Comparison of ENCODE assay signal across 11 cellular contexts in genomic region chr14:101235872-101236221, GRCh38.
DNase-seq lines count a peak whose midpoint lies in the region; ATAC-seq and TF ChIP-seq lines count a peak whose summit lies in the region.
"Had no signal": no experiment of that assay in that cellular context is flagged by ENCODE, and none has a peak within 500 bp of the region (broad histone marks: within the 10 kb centered on the region; RNA-seq: fewer than 3 reads in every experiment).

No MANE protein-coding gene starts in this region.

- TF ChIP-seq CTCF in endodermal cell (conservative IDR thresholded peaks at IDR 0.05) (no peak), nephron (IDR thresholded peaks at IDR 0.05; ENCODE audit: unreplicated experiment in 3 of 3) (no peak)

- H3K27me3 ChIP-seq in H7 (ENCODE audit: control insufficient read depth, insufficient read depth, low read length), result no peaks in the 10 kb centered on the region
- H3K27me3 ChIP-seq in endodermal cell (ENCODE audit: control insufficient read depth, insufficient read depth, low read length, poor library complexity, severe bottlenecking), result no peaks in the 10 kb centered on the region

- no peaks in the 10 kb centered on the region for H3K9me3 ChIP-seq in endodermal cell (ENCODE audit: control insufficient read depth, low read length)

- no peak overlapping the region for H3K27ac Mint-ChIP-seq in endodermal cell
- H3K27ac Mint-ChIP-seq in nephron, result peak overlapping the region in 2 of 3 experiments; percentile 54 to 74
- H3K27ac Mint-ChIP-seq: CD4-positive, CD25-positive, alpha-beta regulatory T cell had no signal

- no peak overlapping the region for H3K27ac ChIP-seq in endodermal cell (ENCODE audit: low read depth, low read length)
- H3K27ac ChIP-seq: BLaER1 treated with 17β-estradiol and CSF1 and Interleukin-3, amounts not matched to agents 10 nM and 100 nM had no signal

- H3K27me3 Mint-ChIP-seq in endodermal cell (ENCODE audit: insufficient read depth) (no peaks in the 10 kb centered on the region), nephron (ENCODE audit: low read depth) (peaks cover 9% of the 10 kb centered on the region)

- H3K36me3 Mint-ChIP-seq in endodermal cell (ENCODE audit: low read depth), result no peaks in the 10 kb centered on the region
- H3K36me3 Mint-ChIP-seq in nephron (ENCODE audit: low read depth), result no peaks in the 10 kb centered on the region
- H3K36me3 Mint-ChIP-seq: CD4-positive, CD25-positive, alpha-beta regulatory T cell had no signal

- H3K4me3 ChIP-seq in H7 (ENCODE audit: insufficient read depth, low read depth, low read length) (no peak overlapping the region), endodermal cell (ENCODE audit: low read length) (no peak overlapping the region)
- H3K4me3 ChIP-seq: BLaER1 treated with 17β-estradiol and CSF1 and Interleukin-3, amounts not matched to agents 10 nM and 100 nM had no signal

- H3K9ac ChIP-seq in endodermal cell (ENCODE audit: extremely low read depth, low read length, poor library complexity, severe bottlenecking), result no peak overlapping the region
- H3K9ac ChIP-seq: BLaER1 treated with 17β-estradiol and CSF1 and Interleukin-3, amounts not matched to agents 10 nM and 100 nM had no signal

- H3K4me1 Mint-ChIP-seq in endodermal cell (peaks cover 28% of the 10 kb centered on the region), nephron (peaks cover 37% of the 10 kb centered on the region)
- H3K4me1 Mint-ChIP-seq: CD4-positive, CD25-positive, alpha-beta regulatory T cell had no signal

- WGBS in endodermal cell (ENCODE audit: insufficient coverage in 1 of 2, insufficient read length in 1 of 2), 2 experiments, result 91 to 95% methylated on average over 4 to 8 of the region's 8 CpGs

- intact Hi-C loops in posterior vena cava (cut with DNase I), result no loop called here

- H3K9me3 Mint-ChIP-seq in endodermal cell (peaks cover 6% of the 10 kb centered on the region), nephron (peaks cover 2% of the 10 kb centered on the region)
- H3K9me3 Mint-ChIP-seq: CD4-positive, CD25-positive, alpha-beta regulatory T cell had no signal

- no peaks in the 10 kb centered on the region for H3K36me3 ChIP-seq in H7 (replicated peaks; ENCODE audit: control insufficient read depth, insufficient read depth, low read length)
- no peaks in the 10 kb centered on the region for H3K36me3 ChIP-seq in endodermal cell (ENCODE audit: control insufficient read depth, insufficient read depth, low read length)
- H3K36me3 ChIP-seq: BLaER1 treated with 17β-estradiol and CSF1 and Interleukin-3, amounts not matched to agents 10 nM and 100 nM had no signal

- DNase-seq in H7, result peak; percentile 54
- peak; percentile 50 for DNase-seq in endodermal cell
- peak; percentile 49 for DNase-seq in posterior vena cava (ENCODE audit: low spot score)
- no peak for DNase-seq in Ammon's horn (ENCODE audit: low spot score)
- DNase-seq in stimulated activated naive CD8-positive, alpha-beta T cell treated with anti-CD3 and anti-CD28 coated beads, Interleukin-15, Interleukin-2, amounts not matched to agents 100 U/mL and 50 U/mL, for 24 hours, result no peak
- DNase-seq in HuH-7.5 (ENCODE audit: low spot score), result no peak
- DNase-seq: GF-D8 had no signal

- H3K4me3 Mint-ChIP-seq in endodermal cell (no peak overlapping the region), nephron (no peak overlapping the region)
- H3K4me3 Mint-ChIP-seq: CD4-positive, CD25-positive, alpha-beta regulatory T cell had no signal

- no peak for ATAC-seq in stimulated activated naive CD8-positive, alpha-beta T cell treated with anti-CD3 and anti-CD28 coated beads, Interleukin-15, Interleukin-2, amounts not matched to agents 100 U/mL and 50 U/mL, for 24 hours
- ATAC-seq in GM19351 (IDR thresholded peaks at IDR 0.05; ENCODE audit: unreplicated experiment), result no peak

- peaks cover 4% of the 10 kb centered on the region for H3K4me1 ChIP-seq in endodermal cell (ENCODE audit: control insufficient read depth, insufficient read depth, low read length)

Comparison
In these comparisons a context has a peak if more than half of its experiments do, and no peak if none do; other contexts are left out.
1. DNase-seq: peak in H7 (single experiment), endodermal cell (single experiment) and posterior vena cava (single experiment); none in Ammon's horn (single experiment), stimulated activated naive CD8-positive, alpha-beta T cell treated with anti-CD3 and anti-CD28 coated beads, Interleukin-15, Interleukin-2, amounts not matched to agents 100 U/mL and 50 U/mL, for 24 hours (single experiment) and HuH-7.5 (single experiment).